1 cellular context compared by ENCODE assay signal in the genomic region with DNA sequence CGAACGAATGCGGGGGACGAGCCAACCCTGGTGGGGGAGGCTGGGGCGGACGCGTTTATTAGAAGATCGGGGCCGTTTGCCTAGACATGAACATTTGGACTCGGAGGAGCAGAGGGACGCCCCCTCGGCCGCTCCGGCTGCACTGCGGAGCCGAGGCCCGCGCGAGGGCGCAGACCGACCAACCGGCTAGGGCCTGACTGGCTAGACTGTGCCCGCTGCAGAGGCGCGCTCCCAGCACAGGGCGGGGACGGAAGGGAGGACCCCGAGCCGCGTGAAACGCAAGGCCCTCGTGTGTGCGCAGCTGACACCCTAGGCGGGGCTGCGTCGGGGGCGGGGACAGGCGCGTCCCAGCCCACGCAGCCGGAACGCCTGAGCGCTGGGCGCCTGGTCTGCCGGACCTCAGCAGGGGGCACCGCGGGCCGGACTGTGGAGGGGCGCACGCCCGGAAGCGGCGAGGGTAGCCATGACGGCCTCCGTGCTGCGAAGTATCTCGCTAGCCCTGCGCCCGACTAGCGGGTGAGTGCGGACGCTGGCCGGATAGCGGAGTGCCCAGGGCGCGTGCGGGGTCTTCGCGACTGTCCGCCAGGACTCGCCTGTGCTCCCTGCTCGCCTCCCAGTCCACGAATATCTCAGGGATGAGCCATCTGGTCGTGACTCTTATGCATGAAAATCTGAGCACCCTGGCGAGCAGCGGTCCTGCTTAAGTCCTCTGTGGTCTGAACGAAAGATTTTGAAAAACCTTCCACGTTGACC.
TF ChIP-seq lines count a peak whose summit lies in the region.

Gene MRPL40 (plus strand): TSS at position 454 of the 753 bp plus-strand sequence. CDS start 10 bp downstream, at position 464.

TF ChIP-seq in HCT116, 20 proteins besides CTCF, POLR2A, EP300 and RAD21 (continued from another document):
- TF ChIP-seq, protein P1, sequence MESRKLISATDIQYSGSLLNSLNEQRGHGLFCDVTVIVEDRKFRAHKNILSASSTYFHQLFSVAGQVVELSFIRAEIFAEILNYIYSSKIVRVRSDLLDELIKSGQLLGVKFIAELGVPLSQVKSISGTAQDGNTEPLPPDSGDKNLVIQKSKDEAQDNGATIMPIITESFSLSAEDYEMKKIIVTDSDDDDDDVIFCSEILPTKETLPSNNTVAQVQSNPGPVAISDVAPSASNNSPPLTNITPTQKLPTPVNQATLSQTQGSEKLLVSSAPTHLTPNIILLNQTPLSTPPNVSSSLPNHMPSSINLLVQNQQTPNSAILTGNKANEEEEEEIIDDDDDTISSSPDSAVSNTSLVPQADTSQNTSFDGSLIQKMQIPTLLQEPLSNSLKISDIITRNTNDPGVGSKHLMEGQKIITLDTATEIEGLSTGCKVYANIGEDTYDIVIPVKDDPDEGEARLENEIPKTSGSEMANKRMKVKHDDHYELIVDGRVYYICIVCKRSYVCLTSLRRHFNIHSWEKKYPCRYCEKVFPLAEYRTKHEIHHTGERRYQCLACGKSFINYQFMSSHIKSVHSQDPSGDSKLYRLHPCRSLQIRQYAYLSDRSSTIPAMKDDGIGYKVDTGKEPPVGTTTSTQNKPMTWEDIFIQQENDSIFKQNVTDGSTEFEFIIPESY (IDR thresholded peaks at IDR 0.05; ENCODE audit: extremely low read depth, insufficient replicate concordance, low read length) = peak; percentile 24
- TF ChIP-seq EZH2 (IDR thresholded peaks at IDR 0.05) (no peak), YY1 (IDR thresholded peaks at IDR 0.05; ENCODE audit: extremely low read depth, insufficient replicate concordance, low read depth, low read length) (peak; percentile 90), SIN3A (IDR thresholded peaks at IDR 0.05; ENCODE audit: low read depth) (peak; percentile 93), MAX (IDR thresholded peaks at IDR 0.05) (peak; percentile 96), EZH2phosphoT487 (IDR thresholded peaks at IDR 0.05; ENCODE audit: borderline replicate concordance) (no peak), EGR1 (IDR thresholded peaks at IDR 0.05; ENCODE audit: low read depth) (peak; percentile 94), ZFX (IDR thresholded peaks at IDR 0.05) (peak; percentile 84), SP1 (IDR thresholded peaks at IDR 0.05; ENCODE audit: low read depth) (peak; percentile 88), POLR2AphosphoS5 (IDR thresholded peaks at IDR 0.05; ENCODE audit: low read depth, low read length) (peak; percentile 94), ATF3 (IDR thresholded peaks at IDR 0.05) (no peak), JUND (IDR thresholded peaks at IDR 0.05) (peak; percentile 55), CBX3 (IDR thresholded peaks at IDR 0.05; ENCODE audit: low read depth) (peak; percentile 96), CEBPB (IDR thresholded peaks at IDR 0.05; ENCODE audit: low read depth) (no peak), TCF7L2 (IDR thresholded peaks at IDR 0.05; ENCODE audit: borderline replicate concordance, extremely low read depth, insufficient read depth, insufficient read length) (peak; percentile 66), SRF (IDR thresholded peaks at IDR 0.05; ENCODE audit: low read depth) (peak; percentile 66)
